28 cellular contexts compared by ENCODE assay signal in genomic region chr4:171719691-171720090, GRCh38.
"Had no signal": no experiment of that assay in that cellular context is flagged by ENCODE, and none has a peak within 500 bp of the region (broad histone marks: within the 10 kb centered on the region; RNA-seq: fewer than 3 reads in every experiment).

No MANE protein-coding gene starts in this region.

- H3K27me3 ChIP-seq: body of pancreas, esophagus squamous epithelium, gastrocnemius medialis, heart left ventricle had no signal

- H3K36me3 ChIP-seq: esophagus squamous epithelium, gastrocnemius medialis, heart left ventricle had no signal

- H3K9me3 ChIP-seq: body of pancreas, gastrocnemius medialis had no signal

- DNase-seq: activated CD4-positive, alpha-beta memory T cell treated with anti-CD3 and anti-CD28 coated beads for 36 hours; activated CD4-positive, alpha-beta T cell treated with anti-CD3 and anti-CD28 coated beads for 36 hours; activated CD4-positive, alpha-beta T cell treated with anti-CD3 and anti-CD28 coated beads, Interleukin-2, amount 10 ng/mL, durations not matched to agents 24 days and 14 days; activated CD4-positive, CD25-positive, alpha-beta regulatory T cell; activated CD4-positive, CD25-positive, alpha-beta regulatory T cell treated with anti-CD3 and anti-CD28 coated beads, Interleukin-2, amount 50 U/mL, for 72 hours; activated CD8-positive, alpha-beta memory T cell treated with anti-CD3 and anti-CD28 coated beads, Interleukin-2, amount 50 U/mL, for 48 hours; activated gamma-delta T cell; activated naive CD4-positive, alpha-beta T cell; activated naive CD4-positive, alpha-beta T cell treated with anti-CD3 and anti-CD28 coated beads, Interleukin-2, amount 10 ng/mL, durations not matched to agents 7 days and 5 days; activated naive CD8-positive, alpha-beta T cell treated with anti-CD3 and anti-CD28 coated beads, Interleukin-2, amount 10 ng/mL, durations not matched to agents 7 days and 5 days; activated T-cell treated with anti-CD3 and anti-CD28 coated beads for 4 hours; activated T-cell treated with anti-CD3 and anti-CD28 coated beads, Interleukin-2, amount 50 U/mL, for 24 hours; activated T-cell treated with anti-CD3 and anti-CD28 coated beads, Interleukin-2, amount 50 U/mL, for 72 hours; amniotic stem cell; anterior cingulate cortex; body of pancreas; caudate nucleus; cortex of kidney; effector CD8-positive, alpha-beta T cell; esophagus squamous epithelium; foreskin fibroblast; gastrocnemius medialis; glutamatergic neuron; heart left ventricle; T-helper 1 cell; T-helper 17 cell; T1000 had no signal

- H3K4me1 ChIP-seq: body of pancreas, esophagus squamous epithelium, gastrocnemius medialis, heart left ventricle had no signal

- H3K4me3 ChIP-seq: body of pancreas, esophagus squamous epithelium, gastrocnemius medialis, heart left ventricle had no signal

- H3K27ac ChIP-seq: body of pancreas, epithelial cell of prostate, esophagus squamous epithelium, gastrocnemius medialis, heart left ventricle had no signal
